ENCODE assay signal across 1 cellular context in the genomic region with DNA sequence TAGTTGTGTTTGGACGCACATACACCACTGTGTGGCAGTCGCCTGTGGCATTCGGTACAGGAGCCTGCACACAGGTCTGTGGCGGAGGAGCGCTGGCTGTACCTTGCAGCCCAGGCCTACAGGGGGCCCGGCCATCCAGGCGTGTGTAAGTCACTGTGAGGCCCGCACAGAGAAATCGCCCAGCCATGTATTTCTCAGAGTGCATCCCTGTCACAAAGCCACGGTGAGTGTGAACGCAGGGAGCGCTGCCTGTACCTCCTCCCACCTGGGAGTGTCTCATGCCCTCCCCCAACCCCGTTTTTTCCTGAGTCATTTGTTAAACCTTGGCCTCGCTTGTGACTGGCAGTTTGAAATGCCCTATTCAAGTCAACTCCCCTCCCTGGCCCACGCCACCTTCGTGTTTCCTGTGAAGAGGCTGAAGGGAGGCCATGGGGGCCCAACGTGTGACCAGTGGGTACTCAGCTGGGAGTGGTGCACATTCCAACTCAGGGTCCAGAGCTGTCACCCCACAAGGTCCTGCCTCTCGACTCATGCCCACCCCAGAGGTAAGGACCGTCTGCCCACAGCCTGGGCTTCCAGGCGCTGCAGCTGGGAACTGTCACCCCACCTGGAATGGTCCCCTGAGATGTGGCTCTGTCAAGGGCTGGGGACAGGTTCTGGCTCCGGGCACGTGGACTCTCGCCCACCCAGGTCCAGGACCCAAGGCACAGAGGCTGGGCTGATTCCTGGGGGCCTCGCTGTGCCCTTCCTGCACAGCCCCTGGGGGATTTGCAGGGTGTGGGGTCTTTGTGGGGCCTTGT.
TF ChIP-seq lines count a peak whose summit lies in the region.

No MANE protein-coding gene starts in this region.

TF ChIP-seq in HepG2, 621 proteins besides CTCF, POLR2A, EP300 and RAD21 (continued from another document and continues in another):
- TF ChIP-seq PCBP1 (IDR thresholded peaks at IDR 0.05; ENCODE audit: borderline replicate concordance, low read depth, low read length) (no peak), PRDM4 (CRISPR knock-in tag; IDR thresholded peaks at IDR 0.05; ENCODE audit: borderline replicate concordance) (no peak), REST (IDR thresholded peaks at IDR 0.05; ENCODE audit: borderline replicate concordance in 1 of 2, low read depth in 1 of 2, low read length in 2 of 2) (no peak), CENPBD1 (CRISPR knock-in tag; IDR thresholded peaks at IDR 0.05; ENCODE audit: borderline replicate concordance, low read depth) (no peak), ARID2 (CRISPR knock-in tag; IDR thresholded peaks at IDR 0.05; ENCODE audit: borderline replicate concordance) (no peak), SALL1 (CRISPR knock-in tag; IDR thresholded peaks at IDR 0.05) (no peak), LCORL (IDR thresholded peaks at IDR 0.05) (no peak), LCORL (CRISPR knock-in tag; IDR thresholded peaks at IDR 0.05) (no peak), STAG1 (CRISPR knock-in tag; IDR thresholded peaks at IDR 0.05) (peak; percentile 66), YY1 (IDR thresholded peaks at IDR 0.05; ENCODE audit: insufficient read depth, insufficient replicate concordance, low read depth, low read length) (peak; percentile 13), ZNF841 (CRISPR knock-in tag; IDR thresholded peaks at IDR 0.05; ENCODE audit: borderline replicate concordance) (no peak), CCAR2 (optimal IDR thresholded peaks at IDR 0.05; ENCODE audit: low read depth, low read length) (no peak), CAMTA2 (CRISPR knock-in tag; IDR thresholded peaks at IDR 0.05; ENCODE audit: borderline replicate concordance) (no peak), TCF7L2 (IDR thresholded peaks at IDR 0.05; ENCODE audit: low read depth, low read length) (no peak), ZFX (CRISPR knock-in tag; IDR thresholded peaks at IDR 0.05; ENCODE audit: low read depth) (peak; percentile 23; the same call in 1 of the 2 replicates), ZNF34 (CRISPR knock-in tag; IDR thresholded peaks at IDR 0.05; ENCODE audit: borderline replicate concordance) (no peak), BHLHE40 (IDR thresholded peaks at IDR 0.05; ENCODE audit: low read length) (no peak), TOE1 (CRISPR knock-in tag; IDR thresholded peaks at IDR 0.05) (no peak), AHR (CRISPR knock-in tag; IDR thresholded peaks at IDR 0.05) (no peak), FIP1L1 (IDR thresholded peaks at IDR 0.05; ENCODE audit: borderline replicate concordance, insufficient read depth, low read depth, low read length) (no peak), SMC3 (IDR thresholded peaks at IDR 0.05; ENCODE audit: low read length) (peak; percentile 31), ZNF331 (CRISPR knock-in tag; IDR thresholded peaks at IDR 0.05) (0 out of 2 replicates have a peak, but pooled peaks have one; percentile 11), HNRNPLL (IDR thresholded peaks at IDR 0.05; ENCODE audit: low read depth, low read length, poor library complexity, severe bottlenecking) (peak; percentile 19), BRCA1 (CRISPR knock-in tag; IDR thresholded peaks at IDR 0.05) (no peak), ZFY (CRISPR knock-in tag; IDR thresholded peaks at IDR 0.05) (peak; percentile 18; the same call in 1 of the 2 replicates), NONO (IDR thresholded peaks at IDR 0.05) (no peak), NONO (CRISPR knock-in tag; conservative IDR thresholded peaks at IDR 0.05) (no peak), ZHX2 (IDR thresholded peaks at IDR 0.05; ENCODE audit: low read depth) (no peak), ZHX2 (CRISPR knock-in tag; IDR thresholded peaks at IDR 0.05; ENCODE audit: borderline replicate concordance) (no peak), MLLT10 (CRISPR knock-in tag; IDR thresholded peaks at IDR 0.05) (no peak), ELF3 (CRISPR knock-in tag; IDR thresholded peaks at IDR 0.05) (no peak), NRL (CRISPR knock-in tag; IDR thresholded peaks at IDR 0.05; ENCODE audit: borderline replicate concordance) (no peak), SMAD1 (CRISPR knock-in tag; IDR thresholded peaks at IDR 0.05; ENCODE audit: borderline replicate concordance, low read depth) (no peak), ARHGAP35 (CRISPR knock-in tag; IDR thresholded peaks at IDR 0.05; ENCODE audit: borderline replicate concordance) (no peak), XRCC5 (optimal IDR thresholded peaks at IDR 0.05; ENCODE audit: low read length) (peak; percentile 84), ARNTL (CRISPR knock-in tag; IDR thresholded peaks at IDR 0.05) (no peak), FOXM1 (CRISPR knock-in tag; IDR thresholded peaks at IDR 0.05) (no peak), ATRX (CRISPR knock-in tag; IDR thresholded peaks at IDR 0.05; ENCODE audit: borderline replicate concordance) (no peak), HMGXB4 (CRISPR knock-in tag; IDR thresholded peaks at IDR 0.05; ENCODE audit: borderline replicate concordance in 1 of 2, low read depth in 1 of 2) (peak in 1 of 2 experiments; percentile 39; a peak in 1 of 4 replicates), REXO4 (CRISPR knock-in tag; IDR thresholded peaks at IDR 0.05; ENCODE audit: borderline replicate concordance) (no peak), XBP1 (CRISPR knock-in tag; IDR thresholded peaks at IDR 0.05) (no peak), MNT (IDR thresholded peaks at IDR 0.05) (no peak), SNAPC2 (CRISPR knock-in tag; IDR thresholded peaks at IDR 0.05) (no peak)
- TF ChIP-seq, protein P1, sequence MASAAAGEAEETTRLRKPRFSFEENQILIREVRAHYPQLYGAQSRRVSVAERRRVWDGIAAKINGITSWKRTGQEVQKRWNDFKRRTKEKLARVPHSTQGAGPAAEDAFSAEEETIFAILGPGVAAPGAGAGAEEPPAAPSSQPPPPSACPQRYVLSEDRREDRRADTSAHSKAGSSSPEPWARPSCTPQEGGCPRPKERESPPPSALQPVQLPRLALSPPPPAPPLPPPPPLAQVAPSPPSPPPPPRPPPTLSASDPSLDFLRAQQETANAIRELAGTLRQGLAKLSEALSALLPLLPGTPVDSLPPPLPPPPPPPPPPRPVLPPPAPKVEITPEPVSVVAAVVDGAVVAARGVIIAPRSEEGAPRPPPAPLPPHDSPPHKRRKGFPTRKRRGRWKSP (CRISPR knock-in tag; IDR thresholded peaks at IDR 0.05), result no peak
